ENCODE assay signal across 11 cellular contexts in genomic region chrY:14328677-14329345, GRCh38.
DNase-seq lines count a peak whose midpoint lies in the region; ATAC-seq, FAIRE-seq and TF ChIP-seq lines count a peak whose summit lies in the region.
"Had no signal": no experiment of that assay in that cellular context is flagged by ENCODE, and none has a peak within 500 bp of the region (broad histone marks: within the 10 kb centered on the region; RNA-seq: fewer than 3 reads in every experiment).

No MANE protein-coding gene starts in this region.

- no peaks in the 10 kb centered on the region for H3K36me3 ChIP-seq in CD8-positive, alpha-beta T cell (ENCODE audit: insufficient read depth, low read length)
- H3K36me3 ChIP-seq: cardiac muscle cell had no signal

- H3K27me3 Mint-ChIP-seq in CD8-positive, alpha-beta T cell (ENCODE audit: low read depth), result no peaks in the 10 kb centered on the region

- no peak overlapping the region for H3K4me3 Mint-ChIP-seq in CD8-positive, alpha-beta T cell

- no peak for TF ChIP-seq CTCF in CD8-positive, alpha-beta T cell (IDR thresholded peaks at IDR 0.05)
- TF ChIP-seq CTCF in epithelial cell of proximal tubule (conservative IDR thresholded peaks at IDR 0.05; ENCODE audit: low read depth, low read length), result peak; percentile 46

- H3K27me3 ChIP-seq in CD8-positive, alpha-beta T cell (ENCODE audit: insufficient read depth, low read length), result no peaks in the 10 kb centered on the region
- H3K27me3 ChIP-seq: cardiac muscle cell had no signal

- no peaks in the 10 kb centered on the region for H3K9me3 ChIP-seq in CD8-positive, alpha-beta T cell (ENCODE audit: low read length)
- H3K9me3 ChIP-seq: psoas muscle had no signal

- no peak overlapping the region for H3K4me3 ChIP-seq in CD8-positive, alpha-beta T cell (ENCODE audit: low read depth, low read length)
- no peak overlapping the region for H3K4me3 ChIP-seq in epithelial cell of proximal tubule (ENCODE audit: low read depth, low read length)
- H3K4me3 ChIP-seq: cardiac muscle cell, psoas muscle had no signal

- H3K27ac Mint-ChIP-seq in CD8-positive, alpha-beta T cell, result peak overlapping the region; percentile 38

- POLR2A ChIA-PET in CD8-positive, alpha-beta T cell (lab: Charles Lee), result interaction anchor here (1.2 kb wide), 1 partner anchor 8 kb away, joined by 3 read pairs; no protein-coding TSS in a partner anchor

- no peaks in the 10 kb centered on the region for H3K36me3 Mint-ChIP-seq in CD8-positive, alpha-beta T cell

- no peak overlapping the region for H3K27ac ChIP-seq in CD8-positive, alpha-beta T cell (ENCODE audit: low read depth, low read length)
- H3K27ac ChIP-seq: cardiac muscle cell, psoas muscle had no signal

- peaks cover 8% of the 10 kb centered on the region for H3K4me1 Mint-ChIP-seq in CD8-positive, alpha-beta T cell (ENCODE audit: low read depth)

- intact Hi-C loops in CD8-positive, alpha-beta T cell (cut with DNase I, micrococcal nuclease), result no loop called here

- FAIRE-seq in H54 (lab: Jason Lieb, UNC), result no peak

- DNase-seq in CD8-positive, alpha-beta T cell, result no peak
- DNase-seq in MV-4-11 (lab: John Stamatoyannopoulos, UW) (peak; percentile 19), epithelial cell of proximal tubule (ENCODE audit: low read depth) (no peak), H54 (ENCODE audit: insufficient read length, low spot score) (no peak), DMS153 treated with DMSO at 0.1 percent for 48 hours (lab: John Stamatoyannopoulos, UW; ENCODE audit: unreplicated experiment) (no peak)
- DNase-seq in activated CD4-positive, alpha-beta T cell treated with anti-CD3 and anti-CD28 coated beads for 48 hours, result no peak
- DNase-seq: NCI-H1436, psoas muscle had no signal

- H3K9me3 Mint-ChIP-seq in CD8-positive, alpha-beta T cell, result no peaks in the 10 kb centered on the region

- ATAC-seq in CD8-positive, alpha-beta T cell, result no peak
- ATAC-seq in GM21381 (IDR thresholded peaks at IDR 0.05; ENCODE audit: unreplicated experiment), result peak; percentile 88
- ATAC-seq in GM18907 (IDR thresholded peaks at IDR 0.05; ENCODE audit: unreplicated experiment), result no peak
- ATAC-seq: psoas muscle had no signal

- no peaks in the 10 kb centered on the region for H3K4me1 ChIP-seq in CD8-positive, alpha-beta T cell (ENCODE audit: insufficient read depth, low read length)
- H3K4me1 ChIP-seq: psoas muscle had no signal

- CTCF ChIA-PET in CD8-positive, alpha-beta T cell (lab: Charles Lee), result no interaction called here

- TF ChIP-seq POLR2A in H54 (IDR thresholded peaks at IDR 0.05; ENCODE audit: low read depth, low read length), result no peak
